ENCODE assay signal across 8 cellular contexts in the genomic region with DNA sequence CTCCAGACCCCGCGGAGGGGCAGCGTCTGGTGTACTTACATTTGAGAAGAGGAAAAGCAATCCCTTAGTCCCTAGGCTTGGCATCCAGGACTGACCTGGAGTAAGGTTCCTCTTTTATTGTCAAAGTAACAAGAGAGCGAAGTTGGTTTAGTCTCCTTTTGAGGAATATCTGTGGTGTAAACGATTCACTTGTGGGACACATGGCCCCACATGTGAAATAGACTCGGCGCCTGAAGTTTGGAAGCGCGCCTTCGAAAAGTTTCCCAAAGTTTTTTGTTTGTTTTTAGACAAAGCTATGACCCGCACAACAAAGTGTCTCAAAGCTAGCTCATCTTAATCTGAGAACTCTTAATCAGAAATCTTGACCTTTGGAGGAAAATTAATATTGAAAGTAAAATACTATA. TPM values are rescaled to one million over a fixed set of nuclear protein-coding genes. Genes with fewer than 3 reads are reported as not detected.
DNase-seq lines count a peak whose midpoint lies in the region; TF ChIP-seq lines count a peak whose summit lies in the region.

No MANE protein-coding gene starts in this region.

- H3K27ac Mint-ChIP-seq in brain, result peak overlapping the region; percentile 88 to 95 (median 93)

- no peaks in the 10 kb centered on the region for H3K36me3 ChIP-seq in KMS-11 (ENCODE audit: insufficient read depth)
- peaks cover 1% of the 10 kb centered on the region for H3K36me3 ChIP-seq in urinary bladder (ENCODE audit: insufficient read depth)

- no peaks in the 10 kb centered on the region for H3K27me3 Mint-ChIP-seq in brain

- H3K27me3 ChIP-seq in KMS-11 (ENCODE audit: insufficient read depth, low read depth), result no peaks in the 10 kb centered on the region

- no peaks in the 10 kb centered on the region for H3K9me3 Mint-ChIP-seq in brain

- peak overlapping the region; percentile 69 for H2AFZ ChIP-seq in KMS-11 (ENCODE audit: low read depth)

- H3K4me3 Mint-ChIP-seq in brain, result peak overlapping the region; percentile 94 to 98 (median 97)

- peak overlapping the region; percentile 56; the same call in 1 of the 2 replicates for H3K9ac ChIP-seq in KMS-11

- H3K4me3 ChIP-seq in KMS-11 (IDR thresholded peaks at IDR 0.05; ENCODE audit: insufficient read depth, low read depth, low read length) (no peak overlapping the region), urinary bladder (ENCODE audit: low read depth, low read length) (peak overlapping the region; percentile 81)

- H4K20me1 ChIP-seq in KMS-11 (ENCODE audit: insufficient read depth), result no peaks in the 10 kb centered on the region

- peaks cover 10% of the 10 kb centered on the region for H3K79me2 ChIP-seq in KMS-11 (ENCODE audit: insufficient read depth, low read depth)

- peaks cover 37% of the 10 kb centered on the region for H3K36me3 Mint-ChIP-seq in brain

- H3K27ac ChIP-seq in KMS-11, result peak overlapping the region; percentile 35
- H3K27ac ChIP-seq in urinary bladder (ENCODE audit: low read depth), result peak overlapping the region; percentile 40

- TF ChIP-seq CTCF in KMS-11 (conservative IDR thresholded peaks at IDR 0.05; ENCODE audit: low read depth, low read length) (no peak), brain (conservative IDR thresholded peaks at IDR 0.05) (no peak)

- peaks cover 50% of the 10 kb centered on the region for H3K4me1 Mint-ChIP-seq in brain

- peak; percentile 56 for DNase-seq in CD1c-positive myeloid dendritic cell (ENCODE audit: extremely low spot score)
- peak; percentile 24 for DNase-seq in medulla oblongata (ENCODE audit: extremely low spot score)
- no peak for DNase-seq in stimulated activated CD4-positive, alpha-beta T cell treated with anti-CD3 and anti-CD28 coated beads, Interleukin-15, amount 100 ng/mL, for 24 hours
- no peak for DNase-seq in NCI-H2081 treated with DMSO at 0.1 percent for 48 hours (lab: John Stamatoyannopoulos, UW)
- DNase-seq in islet precursor cell, result no peak

- WGBS in urinary bladder, result 1% methylated on average over 11 of the region's 11 CpGs

- H3K4me1 ChIP-seq in KMS-11 (ENCODE audit: low read depth, poor library complexity, severe bottlenecking), result peaks cover 10% of the 10 kb centered on the region
- no peaks in the 10 kb centered on the region for H3K4me1 ChIP-seq in urinary bladder (ENCODE audit: insufficient read depth)

- peak overlapping the region; percentile 82 for H3K4me2 ChIP-seq in KMS-11

RNA-seq across cellular contexts. Expression of a gene that starts 0.7 kb away (rescaled TPM):
- 1.7 TPM for polyA plus RNA-seq in brain (ENCODE audit: insufficient read depth, low read depth, low replicate concordance)
- 32.3 TPM for total RNA-seq in urinary bladder
- polyA plus RNA-seq in urinary bladder, result 9.1 TPM

RNA-seq across cellular contexts. Expression of a gene that starts 23.7 kb away (rescaled TPM):
- 29.4 TPM for polyA plus RNA-seq in brain (ENCODE audit: insufficient read depth, low read depth, low replicate concordance)
- 163 TPM for total RNA-seq in urinary bladder
- 69.6 TPM for polyA plus RNA-seq in urinary bladder

RNA-seq across cellular contexts. Expression of a gene that starts 35.4 kb away (rescaled TPM):
- polyA plus RNA-seq in brain (ENCODE audit: insufficient read depth, low read depth, low replicate concordance), result 9.3 TPM
- 87.4 TPM for total RNA-seq in urinary bladder
- 15.4 TPM for polyA plus RNA-seq in urinary bladder

Comparison
In these comparisons a context has a peak if more than half of its experiments do, and no peak if none do; other contexts are left out.
1. DNase-seq: peak in CD1c-positive myeloid dendritic cell (single experiment) and medulla oblongata (single experiment); none in stimulated activated CD4-positive, alpha-beta T cell treated with anti-CD3 and anti-CD28 coated beads, Interleukin-15, amount 100 ng/mL, for 24 hours (single experiment), NCI-H2081 treated with DMSO at 0.1 percent for 48 hours (single experiment) and islet precursor cell (single experiment).